Comparison of ENCODE assay signal across 9 cellular contexts in genomic region chr12:6612247-6612646, GRCh38. TPM values are rescaled to one million over a fixed set of nuclear protein-coding genes. Genes with fewer than 3 reads are reported as not detected.
A peak's percentile ranks its signal among the peaks of the same experiment; 100 is the strongest.
DNase-seq lines count a peak whose midpoint lies in the region; ATAC-seq and TF ChIP-seq lines count a peak whose summit lies in the region.
"Had no signal": no experiment of that assay in that cellular context is flagged by ENCODE, and none has a peak within 500 bp of the region (broad histone marks: within the 10 kb centered on the region; RNA-seq: fewer than 3 reads in every experiment).

No MANE protein-coding gene starts in this region.

- H3K9me3 Mint-ChIP-seq in activated CD4-positive, alpha-beta T cell treated with anti-CD3 and anti-CD28 coated beads, Interleukin-2, amount 10 ng/mL, durations not matched to agents 24 days and 14 days = no peaks in the 10 kb centered on the region
- H3K9me3 Mint-ChIP-seq in activated B cell treated with CpG ODN at 0.5 μM for 24 hours = no peaks in the 10 kb centered on the region

- intact Hi-C loops in activated CD4-positive, alpha-beta T cell treated with anti-CD3 and anti-CD28 coated beads, Interleukin-2, amount 10 ng/mL, durations not matched to agents 24 days and 14 days (cut with micrococcal nuclease) = no loop called here
- intact Hi-C loops in activated B cell treated with CpG ODN at 0.5 μM for 24 hours (cut with micrococcal nuclease) = no loop called here

- peaks cover 35% of the 10 kb centered on the region for H3K4me1 ChIP-seq in iPS-18a (ENCODE audit: control insufficient read depth, low read depth, low read length)

- H3K9ac ChIP-seq in iPS-18a (ENCODE audit: low read length) = peak overlapping the region; percentile 82

- H3K27ac ChIP-seq in iPS-18a (ENCODE audit: low read length) (no peak overlapping the region), substantia nigra (ENCODE audit: low read depth, low read length, poor library complexity, severe bottlenecking) (peak overlapping the region; percentile 99)

- no peak for TF ChIP-seq CTCF in activated B cell treated with CpG ODN at 0.5 μM for 24 hours (IDR thresholded peaks at IDR 0.05)

- no peaks in the 10 kb centered on the region for H3K27me3 ChIP-seq in iPS-18a (ENCODE audit: control insufficient read depth, insufficient read depth, low read length)

- peaks cover 32% of the 10 kb centered on the region for H3K4me1 Mint-ChIP-seq in activated CD4-positive, alpha-beta T cell treated with anti-CD3 and anti-CD28 coated beads, Interleukin-2, amount 10 ng/mL, durations not matched to agents 24 days and 14 days
- H3K4me1 Mint-ChIP-seq in activated B cell treated with CpG ODN at 0.5 μM for 24 hours = peaks cover 65% of the 10 kb centered on the region

- POLR2A ChIA-PET in activated B cell treated with CpG ODN at 0.5 μM for 24 hours (lab: Charles Lee) = interaction anchor here (0.5 to 3.9 kb wide), 9 partner anchors 15 to 141 kb away, joined by 3 to 48 read pairs (median 11); partner anchors contain the start of genes COPS7A, LPAR5, MLF2 and NOP2

- peak overlapping the region; percentile 55 for H3K4me3 ChIP-seq in iPS-18a (ENCODE audit: low read length)

- DNase-seq in activated CD4-positive, alpha-beta T cell treated with anti-CD3 and anti-CD28 coated beads, Interleukin-2, amount 10 ng/mL, durations not matched to agents 24 days and 14 days = peak; percentile 75
- no peak for DNase-seq in activated CD4-positive, alpha-beta T cell treated with anti-CD3 and anti-CD28 coated beads for 1 hour
- DNase-seq in activated B cell treated with CpG ODN at 0.5 μM for 24 hours (no peak), substantia nigra (lab: John Stamatoyannopoulos, UW) (no peak), HCEC 1CT (no peak), nucleus accumbens (lab: John Stamatoyannopoulos, UW) (no peak)
- DNase-seq: NCI-H2171 had no signal

- H3K27ac Mint-ChIP-seq in activated CD4-positive, alpha-beta T cell treated with anti-CD3 and anti-CD28 coated beads, Interleukin-2, amount 10 ng/mL, durations not matched to agents 24 days and 14 days = peak overlapping the region; percentile 61
- H3K27ac Mint-ChIP-seq in activated B cell treated with CpG ODN at 0.5 μM for 24 hours = peak overlapping the region; percentile 85

- H3K36me3 ChIP-seq in iPS-18a (ENCODE audit: control insufficient read depth, low read depth, low read length) = no peaks in the 10 kb centered on the region

- H3K9me3 ChIP-seq in iPS-18a (ENCODE audit: control insufficient read depth, low read depth, low read length) = no peaks in the 10 kb centered on the region

- CTCF ChIA-PET in activated B cell treated with CpG ODN at 0.5 μM for 24 hours (lab: Charles Lee) = interaction anchor here (0.7 to 1.2 kb wide), 4 partner anchors 23 to 181 kb away, joined by 3 to 4 read pairs (median 4); partner anchors contain the start of gene NOP2

- H3K4me3 Mint-ChIP-seq in activated CD4-positive, alpha-beta T cell treated with anti-CD3 and anti-CD28 coated beads, Interleukin-2, amount 10 ng/mL, durations not matched to agents 24 days and 14 days = peak overlapping the region; percentile 33
- peak overlapping the region; percentile 38 for H3K4me3 Mint-ChIP-seq in activated B cell treated with CpG ODN at 0.5 μM for 24 hours

- H3K27me3 Mint-ChIP-seq in activated CD4-positive, alpha-beta T cell treated with anti-CD3 and anti-CD28 coated beads, Interleukin-2, amount 10 ng/mL, durations not matched to agents 24 days and 14 days = no peaks in the 10 kb centered on the region
- H3K27me3 Mint-ChIP-seq in activated B cell treated with CpG ODN at 0.5 μM for 24 hours = no peaks in the 10 kb centered on the region

- ATAC-seq in activated B cell treated with CpG ODN at 0.5 μM for 24 hours (ENCODE audit: low read depth) (no peak), GM19467 (IDR thresholded peaks at IDR 0.05; ENCODE audit: unreplicated experiment) (no peak)

- H3K36me3 Mint-ChIP-seq in activated CD4-positive, alpha-beta T cell treated with anti-CD3 and anti-CD28 coated beads, Interleukin-2, amount 10 ng/mL, durations not matched to agents 24 days and 14 days (ENCODE audit: low read depth) = no peaks in the 10 kb centered on the region
- no peaks in the 10 kb centered on the region for H3K36me3 Mint-ChIP-seq in activated B cell treated with CpG ODN at 0.5 μM for 24 hours (ENCODE audit: low read depth)

RNA-seq across cellular contexts. Expression of gene CHD4, which starts 5.1 kb away (rescaled TPM):
- 356 and 363 TPM in 2 replicates for total RNA-seq in activated CD4-positive, alpha-beta T cell treated with anti-CD3 and anti-CD28 coated beads, Interleukin-2, amount 10 ng/mL, durations not matched to agents 24 days and 14 days
- 342 and 345 TPM in 2 replicates for total RNA-seq in activated B cell treated with CpG ODN at 0.5 μM for 24 hours

RNA-seq across cellular contexts. Expression of gene LPAR5, which starts 23.5 kb away (rescaled TPM):
- total RNA-seq in activated CD4-positive, alpha-beta T cell treated with anti-CD3 and anti-CD28 coated beads, Interleukin-2, amount 10 ng/mL, durations not matched to agents 24 days and 14 days = 3.3 and 4.2 TPM in 2 replicates
- total RNA-seq in activated B cell treated with CpG ODN at 0.5 μM for 24 hours = 27.7 and 30.4 TPM in 2 replicates

RNA-seq across cellular contexts. Expression of gene ACRBP, which starts 35.0 kb away (rescaled TPM):
- 0.47 and 0.64 TPM in 2 replicates for total RNA-seq in activated CD4-positive, alpha-beta T cell treated with anti-CD3 and anti-CD28 coated beads, Interleukin-2, amount 10 ng/mL, durations not matched to agents 24 days and 14 days
- total RNA-seq in activated B cell treated with CpG ODN at 0.5 μM for 24 hours = 5.4 and 7.7 TPM in 2 replicates

RNA-seq across cellular contexts. Expression of gene NOP2, which starts 44.2 kb away (rescaled TPM):
- total RNA-seq in activated CD4-positive, alpha-beta T cell treated with anti-CD3 and anti-CD28 coated beads, Interleukin-2, amount 10 ng/mL, durations not matched to agents 24 days and 14 days = 192 and 193 TPM in 2 replicates
- total RNA-seq in activated B cell treated with CpG ODN at 0.5 μM for 24 hours = 114 and 121 TPM in 2 replicates

RNA-seq across cellular contexts. Expression of gene ING4, which starts 50.7 kb away (rescaled TPM):
- total RNA-seq in activated CD4-positive, alpha-beta T cell treated with anti-CD3 and anti-CD28 coated beads, Interleukin-2, amount 10 ng/mL, durations not matched to agents 24 days and 14 days = 13.7 and 15.8 TPM in 2 replicates
- total RNA-seq in activated B cell treated with CpG ODN at 0.5 μM for 24 hours = 31.6 and 39.2 TPM in 2 replicates
